ENCODE assay signal across 1 cellular context in the genomic region with DNA sequence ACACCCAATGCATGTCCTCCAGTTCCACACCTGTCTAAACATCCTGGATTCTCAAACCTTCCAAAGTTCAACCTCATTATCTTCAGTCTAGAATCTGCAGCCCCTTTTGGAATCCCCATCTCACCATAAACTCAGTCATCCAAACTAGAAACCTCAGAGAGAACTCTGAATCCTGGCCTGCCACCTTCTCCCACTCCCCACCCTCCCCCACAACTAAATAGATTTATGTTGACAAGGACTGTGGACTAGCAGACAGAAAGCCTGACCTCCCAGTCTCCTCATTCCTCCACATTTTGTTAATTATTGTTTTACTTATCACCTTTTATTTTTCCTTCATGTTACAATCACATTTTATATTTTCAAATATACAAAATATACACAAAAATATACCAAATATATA.
TF ChIP-seq lines count a peak whose summit lies in the region.

No MANE protein-coding gene starts in this region.

TF ChIP-seq in GM23338, 12 proteins besides CTCF, POLR2A, EP300 and RAD21 (continued from another document):
- TF ChIP-seq, protein P1, sequence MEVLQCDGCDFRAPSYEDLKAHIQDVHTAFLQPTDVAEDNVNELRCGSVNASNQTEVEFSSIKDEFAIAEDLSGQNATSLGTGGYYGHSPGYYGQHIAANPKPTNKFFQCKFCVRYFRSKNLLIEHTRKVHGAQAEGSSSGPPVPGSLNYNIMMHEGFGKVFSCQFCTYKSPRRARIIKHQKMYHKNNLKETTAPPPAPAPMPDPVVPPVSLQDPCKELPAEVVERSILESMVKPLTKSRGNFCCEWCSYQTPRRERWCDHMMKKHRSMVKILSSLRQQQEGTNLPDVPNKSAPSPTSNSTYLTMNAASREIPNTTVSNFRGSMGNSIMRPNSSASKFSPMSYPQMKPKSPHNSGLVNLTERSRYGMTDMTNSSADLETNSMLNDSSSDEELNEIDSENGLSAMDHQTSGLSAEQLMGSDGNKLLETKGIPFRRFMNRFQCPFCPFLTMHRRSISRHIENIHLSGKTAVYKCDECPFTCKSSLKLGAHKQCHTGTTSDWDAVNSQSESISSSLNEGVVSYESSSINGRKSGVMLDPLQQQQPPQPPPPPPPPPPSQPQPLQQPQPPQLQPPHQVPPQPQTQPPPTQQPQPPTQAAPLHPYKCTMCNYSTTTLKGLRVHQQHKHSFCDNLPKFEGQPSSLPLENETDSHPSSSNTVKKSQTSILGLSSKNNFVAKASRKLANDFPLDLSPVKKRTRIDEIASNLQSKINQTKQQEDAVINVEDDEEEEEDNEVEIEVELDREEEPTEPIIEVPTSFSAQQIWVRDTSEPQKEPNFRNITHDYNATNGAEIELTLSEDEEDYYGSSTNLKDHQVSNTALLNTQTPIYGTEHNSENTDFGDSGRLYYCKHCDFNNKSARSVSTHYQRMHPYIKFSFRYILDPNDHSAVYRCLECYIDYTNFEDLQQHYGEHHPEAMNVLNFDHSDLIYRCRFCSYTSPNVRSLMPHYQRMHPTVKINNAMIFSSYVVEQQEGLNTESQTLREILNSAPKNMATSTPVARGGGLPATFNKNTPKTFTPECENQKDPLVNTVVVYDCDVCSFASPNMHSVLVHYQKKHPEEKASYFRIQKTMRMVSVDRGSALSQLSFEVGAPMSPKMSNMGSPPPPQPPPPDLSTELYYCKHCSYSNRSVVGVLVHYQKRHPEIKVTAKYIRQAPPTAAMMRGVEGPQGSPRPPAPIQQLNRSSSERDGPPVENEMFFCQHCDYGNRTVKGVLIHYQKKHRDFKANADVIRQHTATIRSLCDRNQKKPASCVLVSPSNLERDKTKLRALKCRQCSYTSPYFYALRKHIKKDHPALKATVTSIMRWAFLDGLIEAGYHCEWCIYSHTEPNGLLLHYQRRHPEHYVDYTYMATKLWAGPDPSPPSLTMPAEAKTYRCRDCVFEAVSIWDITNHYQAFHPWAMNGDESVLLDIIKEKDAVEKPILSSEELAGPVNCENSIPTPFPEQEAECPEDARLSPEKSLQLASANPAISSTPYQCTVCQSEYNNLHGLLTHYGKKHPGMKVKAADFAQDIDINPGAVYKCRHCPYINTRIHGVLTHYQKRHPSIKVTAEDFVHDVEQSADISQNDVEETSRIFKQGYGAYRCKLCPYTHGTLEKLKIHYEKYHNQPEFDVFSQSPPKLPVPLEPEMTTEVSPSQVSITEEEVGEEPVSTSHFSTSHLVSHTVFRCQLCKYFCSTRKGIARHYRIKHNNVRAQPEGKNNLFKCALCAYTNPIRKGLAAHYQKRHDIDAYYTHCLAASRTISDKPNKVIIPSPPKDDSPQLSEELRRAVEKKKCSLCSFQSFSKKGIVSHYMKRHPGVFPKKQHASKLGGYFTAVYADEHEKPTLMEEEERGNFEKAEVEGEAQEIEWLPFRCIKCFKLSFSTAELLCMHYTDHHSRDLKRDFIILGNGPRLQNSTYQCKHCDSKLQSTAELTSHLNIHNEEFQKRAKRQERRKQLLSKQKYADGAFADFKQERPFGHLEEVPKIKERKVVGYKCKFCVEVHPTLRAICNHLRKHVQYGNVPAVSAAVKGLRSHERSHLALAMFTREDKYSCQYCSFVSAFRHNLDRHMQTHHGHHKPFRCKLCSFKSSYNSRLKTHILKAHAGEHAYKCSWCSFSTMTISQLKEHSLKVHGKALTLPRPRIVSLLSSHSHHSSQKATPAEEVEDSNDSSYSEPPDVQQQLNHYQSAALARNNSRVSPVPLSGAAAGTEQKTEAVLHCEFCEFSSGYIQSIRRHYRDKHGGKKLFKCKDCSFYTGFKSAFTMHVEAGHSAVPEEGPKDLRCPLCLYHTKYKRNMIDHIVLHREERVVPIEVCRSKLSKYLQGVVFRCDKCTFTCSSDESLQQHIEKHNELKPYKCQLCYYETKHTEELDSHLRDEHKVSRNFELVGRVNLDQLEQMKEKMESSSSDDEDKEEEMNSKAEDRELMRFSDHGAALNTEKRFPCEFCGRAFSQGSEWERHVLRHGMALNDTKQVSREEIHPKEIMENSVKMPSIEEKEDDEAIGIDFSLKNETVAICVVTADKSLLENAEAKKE (CRISPR knock-in tag; IDR thresholded peaks at IDR 0.05): no peak
- no peak for TF ChIP-seq ZNF331 (CRISPR knock-in tag; IDR thresholded peaks at IDR 0.05; ENCODE audit: low read depth)
- TF ChIP-seq ZNF114 (CRISPR knock-in tag; IDR thresholded peaks at IDR 0.05): no peak
- no peak for TF ChIP-seq CREB1 (CRISPR knock-in tag; IDR thresholded peaks at IDR 0.05; ENCODE audit: low read depth)
- no peak for TF ChIP-seq EZH2 (IDR thresholded peaks at IDR 0.05; ENCODE audit: low read depth, unreplicated experiment)
